2 cellular contexts compared by ENCODE assay signal in the genomic region with DNA sequence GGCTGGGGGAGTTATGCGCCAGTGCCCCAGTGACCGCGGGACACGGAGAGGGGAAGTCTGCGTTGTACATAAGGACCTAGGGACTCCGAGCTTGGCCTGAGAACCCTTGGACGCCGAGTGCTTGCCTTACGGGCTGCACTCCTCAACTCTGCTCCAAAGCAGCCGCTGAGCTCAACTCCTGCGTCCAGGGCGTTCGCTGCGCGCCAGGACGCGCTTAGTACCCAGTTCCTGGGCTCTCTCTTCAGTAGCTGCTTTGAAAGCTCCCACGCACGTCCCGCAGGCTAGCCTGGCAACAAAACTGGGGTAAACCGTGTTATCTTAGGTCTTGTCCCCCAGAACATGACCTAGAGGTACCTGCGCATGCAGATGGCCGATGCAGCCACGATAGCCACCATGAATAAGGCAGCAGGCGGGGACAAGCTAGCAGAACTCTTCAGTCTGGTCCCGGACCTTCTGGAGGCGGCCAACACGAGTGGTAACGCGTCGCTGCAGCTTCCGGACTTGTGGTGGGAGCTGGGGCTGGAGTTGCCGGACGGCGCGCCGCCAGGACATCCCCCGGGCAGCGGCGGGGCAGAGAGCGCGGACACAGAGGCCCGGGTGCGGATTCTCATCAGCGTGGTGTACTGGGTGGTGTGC.
TF ChIP-seq lines count a peak whose summit lies in the region.

A gene with protein sequence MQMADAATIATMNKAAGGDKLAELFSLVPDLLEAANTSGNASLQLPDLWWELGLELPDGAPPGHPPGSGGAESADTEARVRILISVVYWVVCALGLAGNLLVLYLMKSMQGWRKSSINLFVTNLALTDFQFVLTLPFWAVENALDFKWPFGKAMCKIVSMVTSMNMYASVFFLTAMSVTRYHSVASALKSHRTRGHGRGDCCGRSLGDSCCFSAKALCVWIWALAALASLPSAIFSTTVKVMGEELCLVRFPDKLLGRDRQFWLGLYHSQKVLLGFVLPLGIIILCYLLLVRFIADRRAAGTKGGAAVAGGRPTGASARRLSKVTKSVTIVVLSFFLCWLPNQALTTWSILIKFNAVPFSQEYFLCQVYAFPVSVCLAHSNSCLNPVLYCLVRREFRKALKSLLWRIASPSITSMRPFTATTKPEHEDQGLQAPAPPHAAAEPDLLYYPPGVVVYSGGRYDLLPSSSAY (plus strand): TSS at position 6 of the 636 bp plus-strand sequence. CDS start 355 bp downstream, at position 361.

TF ChIP-seq in H1, 55 proteins besides CTCF, POLR2A, EP300 and RAD21:
- TF ChIP-seq, protein P1, sequence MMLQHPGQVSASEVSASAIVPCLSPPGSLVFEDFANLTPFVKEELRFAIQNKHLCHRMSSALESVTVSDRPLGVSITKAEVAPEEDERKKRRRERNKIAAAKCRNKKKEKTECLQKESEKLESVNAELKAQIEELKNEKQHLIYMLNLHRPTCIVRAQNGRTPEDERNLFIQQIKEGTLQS (IDR thresholded peaks at IDR 0.05; ENCODE audit: insufficient read depth, low read depth, low read length): no peak
- TF ChIP-seq E2F6 (IDR thresholded peaks at IDR 0.05) (no peak), RNF2 (IDR thresholded peaks at IDR 0.05; ENCODE audit: borderline replicate concordance, low read depth, low read length, missing control alignments, poor library complexity, severe bottlenecking) (no peak), HDAC2 (IDR thresholded peaks at IDR 0.05; ENCODE audit: borderline replicate concordance in 1 of 2, low read depth in 2 of 2, low read length in 2 of 2) (0 out of 4 replicates have a peak, but pooled peaks of 1 of the 2 experiments have one; percentile 4), SRF (IDR thresholded peaks at IDR 0.05; ENCODE audit: low read depth, low read length) (no peak), SIN3A (conservative IDR thresholded peaks at IDR 0.05 in 1 of 2, IDR thresholded peaks at IDR 0.05 in 1 of 2; ENCODE audit: low read depth in 1 of 2, low read length in 2 of 2) (no peak), JUND (IDR thresholded peaks at IDR 0.05; ENCODE audit: low read length) (no peak), SP4 (IDR thresholded peaks at IDR 0.05; ENCODE audit: low read length) (no peak), CTBP2 (IDR thresholded peaks at IDR 0.05; ENCODE audit: borderline replicate concordance, insufficient read depth, insufficient read length, low read length) (no peak), EZH2 (IDR thresholded peaks at IDR 0.05; ENCODE audit: low read depth, low read length, severe bottlenecking) (no peak), KDM4A (IDR thresholded peaks at IDR 0.05; ENCODE audit: low read depth, low read length, severe bottlenecking) (peak; percentile 83), SUZ12 (IDR thresholded peaks at IDR 0.05; ENCODE audit: low read length) (peak; percentile 57; the same call in 1 of the 2 replicates), SAP30 (IDR thresholded peaks at IDR 0.05; ENCODE audit: insufficient read depth, insufficient replicate concordance, low read length) (peak; percentile 18), CEBPB (IDR thresholded peaks at IDR 0.05; ENCODE audit: low read depth, low read length) (no peak), EGR1 (IDR thresholded peaks at IDR 0.05; ENCODE audit: borderline replicate concordance, low read depth, low read length) (no peak)

TF ChIP-seq in liver, 16 proteins besides CTCF, POLR2A, EP300 and RAD21:
- TF ChIP-seq FOXA2 (IDR thresholded peaks at IDR 0.05) (no peak), JUND (IDR thresholded peaks at IDR 0.05) (no peak), HNF4G (IDR thresholded peaks at IDR 0.05) (no peak), RXRA (IDR thresholded peaks at IDR 0.05) (no peak), GABPA (IDR thresholded peaks at IDR 0.05 in 1 of 2, conservative IDR thresholded peaks at IDR 0.05 in 1 of 2) (no peak), MAX (IDR thresholded peaks at IDR 0.05) (no peak), SP1 (IDR thresholded peaks at IDR 0.05) (no peak), YY1 (IDR thresholded peaks at IDR 0.05) (no peak)
- TF ChIP-seq, protein P1 (IDR thresholded peaks at IDR 0.05): no peak
TF ChIP-seq in liver: peak in this region for 0.
